ENCODE assay signal across 13 cellular contexts in the genomic region with DNA sequence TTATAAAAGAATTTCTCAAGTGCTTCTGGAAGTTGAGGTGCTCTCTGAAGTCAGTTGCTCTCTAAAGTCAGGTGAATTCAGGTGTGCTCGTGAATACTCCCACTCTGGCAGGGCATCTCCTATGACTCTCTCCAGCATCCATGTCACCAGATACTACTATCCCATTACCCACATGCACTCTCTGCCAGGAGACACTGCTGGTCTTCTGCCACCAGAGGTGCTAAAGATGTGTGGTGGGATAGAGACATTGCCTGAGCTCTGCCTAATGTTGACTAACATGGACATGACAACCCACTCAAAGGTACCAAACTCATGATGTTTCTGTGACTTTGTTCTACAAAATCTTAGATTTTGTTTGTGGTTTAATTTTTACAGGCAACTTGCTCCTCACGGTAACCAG.
DNase-seq lines count a peak whose midpoint lies in the region; ATAC-seq and TF ChIP-seq lines count a peak whose summit lies in the region.
"Had no signal": no experiment of that assay in that cellular context is flagged by ENCODE, and none has a peak within 500 bp of the region (broad histone marks: within the 10 kb centered on the region; RNA-seq: fewer than 3 reads in every experiment).

No MANE protein-coding gene starts in this region.

- no peak for TF ChIP-seq POLR2A in NB4 (IDR thresholded peaks at IDR 0.05; ENCODE audit: extremely low read depth, insufficient read length)

- peak; percentile 11 for DNase-seq in Calu3
- peak; percentile 30 for DNase-seq in NB4 (ENCODE audit: low read depth)
- no peak for DNase-seq in fibroblast of pulmonary artery (ENCODE audit: low read depth)
- DNase-seq in endothelial cell (ENCODE audit: low spot score) = no peak
- DNase-seq: NCI-H1092 treated with DMSO at 0.1 percent for 48 hours; spleen; stimulated activated naive CD4-positive, alpha-beta T cell treated with Interleukin-2 at 50 U/mL for 16 hours; T-cell had no signal

- intact Hi-C loops in Calu3 (cut with micrococcal nuclease; ENCODE audit: unreplicated experiment) = no loop called here

- no peaks in the 10 kb centered on the region for H3K36me3 Mint-ChIP-seq in Calu3 (ENCODE audit: insufficient read depth, unreplicated experiment)
- H3K36me3 Mint-ChIP-seq in endothelial cell (ENCODE audit: low read depth, unreplicated experiment) = no peaks in the 10 kb centered on the region
- H3K36me3 Mint-ChIP-seq: T-cell had no signal

- H3K4me1 Mint-ChIP-seq in Calu3 (ENCODE audit: low read depth, unreplicated experiment) (no peaks in the 10 kb centered on the region), endothelial cell (ENCODE audit: unreplicated experiment) (no peaks in the 10 kb centered on the region)
- H3K4me1 Mint-ChIP-seq: mesothelial cell of epicardium, T-cell had no signal

- no TSS peak for BruUV-seq in Calu3 (replicated peaks; lab: Mats Ljungman, UMichigan)

- ATAC-seq in GM19023 (IDR thresholded peaks at IDR 0.05; ENCODE audit: unreplicated experiment) (peak; percentile 48), GM21447 (IDR thresholded peaks at IDR 0.05; ENCODE audit: unreplicated experiment) (no peak), HG03565 (IDR thresholded peaks at IDR 0.05; ENCODE audit: unreplicated experiment) (no peak), GM18858 (IDR thresholded peaks at IDR 0.05; ENCODE audit: unreplicated experiment) (no peak)
- ATAC-seq: T-cell had no signal

- H3K27me3 Mint-ChIP-seq in Calu3 (ENCODE audit: unreplicated experiment) (peaks cover 22% of the 10 kb centered on the region), endothelial cell (ENCODE audit: unreplicated experiment) (peaks cover 2% of the 10 kb centered on the region)

- H3K27ac Mint-ChIP-seq in Calu3 (ENCODE audit: unreplicated experiment) = no peak overlapping the region
- no peak overlapping the region for H3K27ac Mint-ChIP-seq in endothelial cell (ENCODE audit: unreplicated experiment)
- H3K27ac Mint-ChIP-seq: mesothelial cell of epicardium, T-cell had no signal

- H3K4me3 Mint-ChIP-seq in Calu3 (ENCODE audit: low read depth, unreplicated experiment) (no peak overlapping the region), endothelial cell (ENCODE audit: unreplicated experiment) (no peak overlapping the region)
- H3K4me3 Mint-ChIP-seq: mesothelial cell of epicardium, T-cell had no signal

- CTCF ChIA-PET in Calu3 (lab: Charles Lee) = no interaction called here

- H3K4me3 ChIP-seq in NB4 (ENCODE audit: low read depth, low read length) (no peak overlapping the region), fibroblast of pulmonary artery (replicated peaks; ENCODE audit: low read depth, low read length) (no peak overlapping the region)
- H3K4me3 ChIP-seq: spleen had no signal

- TF ChIP-seq CTCF in Calu3 (IDR thresholded peaks at IDR 0.05; ENCODE audit: unreplicated experiment) (peak; percentile 30), NB4 (IDR thresholded peaks at IDR 0.05; ENCODE audit: low read depth, low read length) (peak; percentile 42), fibroblast of pulmonary artery (IDR thresholded peaks at IDR 0.05; ENCODE audit: low read length, missing control alignments) (peak; percentile 10), endothelial cell (IDR thresholded peaks at IDR 0.05; ENCODE audit: unreplicated experiment) (no peak)

- H3K9me3 Mint-ChIP-seq in Calu3 (ENCODE audit: low read depth, unreplicated experiment) (no peaks in the 10 kb centered on the region), endothelial cell (ENCODE audit: unreplicated experiment) (peaks cover 4% of the 10 kb centered on the region)

Comparison
In these comparisons a context has a peak if more than half of its experiments do, and no peak if none do; other contexts are left out.
1. DNase-seq: peak in Calu3 (single experiment) and NB4 (single experiment); none in fibroblast of pulmonary artery (single experiment) and endothelial cell (single experiment).